In the genomic region with DNA sequence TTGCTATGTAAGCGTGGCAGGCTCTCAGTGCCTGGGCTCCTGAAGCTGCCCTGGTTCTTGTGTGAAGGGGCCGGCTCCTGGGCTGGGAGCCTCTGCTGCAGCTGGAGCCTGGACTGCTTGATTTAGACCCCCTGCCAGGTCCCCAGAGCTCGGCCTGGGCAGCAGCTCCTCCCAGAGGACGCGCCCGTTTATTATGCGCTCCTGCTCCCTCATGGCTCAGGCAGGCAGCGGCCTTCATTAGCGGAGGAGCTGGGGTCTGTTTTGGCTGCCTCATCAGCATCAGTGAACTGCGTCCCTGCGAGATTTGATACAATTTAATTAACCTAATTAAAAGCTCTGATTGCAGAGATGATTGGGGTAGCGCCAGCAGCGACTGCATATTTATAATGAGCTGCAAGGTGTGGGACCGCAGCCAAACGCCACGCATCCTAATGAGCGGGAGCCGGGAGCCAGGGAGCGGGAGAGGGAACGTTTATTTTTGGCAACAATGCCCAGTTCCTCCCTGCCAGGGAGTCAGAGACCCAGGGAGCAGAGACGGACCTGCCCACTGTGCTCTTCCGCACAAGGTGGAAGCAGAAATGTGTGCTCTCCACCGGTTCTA, we compare ENCODE assay signal across 8 cellular contexts. TPM values are rescaled to one million over a fixed set of nuclear protein-coding genes. Genes with fewer than 3 reads are reported as not detected.
DNase-seq lines count a peak whose midpoint lies in the region; ATAC-seq and TF ChIP-seq lines count a peak whose summit lies in the region.

No MANE protein-coding gene starts in this region.

- H2AFZ ChIP-seq in hepatocyte: no peak overlapping the region

- peak overlapping the region; percentile 71 for H3K4me3 Mint-ChIP-seq in activated naive CD4-positive, alpha-beta T cell treated with anti-CD3 and anti-CD28 coated beads, Interleukin-2, amount 50 U/mL, for 24 hours
- H3K4me3 Mint-ChIP-seq in T-helper 17 cell: no peak overlapping the region

- H3K4me3 ChIP-seq in hepatocyte: no peak overlapping the region
- no peak overlapping the region for H3K4me3 ChIP-seq in urinary bladder (ENCODE audit: low read depth, low read length)

- peaks cover 4% of the 10 kb centered on the region for H3K27me3 ChIP-seq in hepatocyte

- H3K9me2 ChIP-seq in hepatocyte (replicated peaks; ENCODE audit: insufficient read depth): no peaks in the 10 kb centered on the region

- no peaks in the 10 kb centered on the region for H3K9me3 Mint-ChIP-seq in activated naive CD4-positive, alpha-beta T cell treated with anti-CD3 and anti-CD28 coated beads, Interleukin-2, amount 50 U/mL, for 24 hours

- H3K36me3 Mint-ChIP-seq in activated naive CD4-positive, alpha-beta T cell treated with anti-CD3 and anti-CD28 coated beads, Interleukin-2, amount 50 U/mL, for 24 hours: peaks cover 8% of the 10 kb centered on the region
- H3K36me3 Mint-ChIP-seq in T-helper 17 cell (ENCODE audit: low read depth): peaks cover 6% of the 10 kb centered on the region

- H4K20me1 ChIP-seq in hepatocyte (ENCODE audit: insufficient read depth, poor library complexity, severe bottlenecking): no peaks in the 10 kb centered on the region

- DNase-seq in activated naive CD4-positive, alpha-beta T cell treated with Interleukin-2 at 50 U/mL for 16 hours: no peak
- DNase-seq in hepatocyte (ENCODE audit: low spot score) (peak; percentile 51), T-helper 17 cell (no peak)
- no peak for DNase-seq in stimulated activated CD8-positive, alpha-beta memory T cell treated with anti-CD3 and anti-CD28 coated beads, Interleukin-4, amount 100 ng/mL, for 48 hours

- peak overlapping the region; percentile 55 for H3K4me2 ChIP-seq in hepatocyte

- H3K36me3 ChIP-seq in hepatocyte (replicated peaks; ENCODE audit: insufficient read depth, low read depth): no peaks in the 10 kb centered on the region
- no peaks in the 10 kb centered on the region for H3K36me3 ChIP-seq in urinary bladder (ENCODE audit: insufficient read depth)

- WGBS in hepatocyte (ENCODE audit: low lambda C conversion rate, missing lambda C conversion rate): 37% methylated on average over 23 of the region's 23 CpGs
- WGBS in urinary bladder: 17% methylated on average over 23 of the region's 23 CpGs

- TF ChIP-seq CTCF in hepatocyte (IDR thresholded peaks at IDR 0.05; ENCODE audit: poor library complexity): no peak

- peaks cover 55% of the 10 kb centered on the region for H3K4me1 Mint-ChIP-seq in activated naive CD4-positive, alpha-beta T cell treated with anti-CD3 and anti-CD28 coated beads, Interleukin-2, amount 50 U/mL, for 24 hours
- H3K4me1 Mint-ChIP-seq in T-helper 17 cell: peaks cover 22% of the 10 kb centered on the region

- H3K79me2 ChIP-seq in hepatocyte: no peaks in the 10 kb centered on the region

- no peaks in the 10 kb centered on the region for H3K27me3 Mint-ChIP-seq in activated naive CD4-positive, alpha-beta T cell treated with anti-CD3 and anti-CD28 coated beads, Interleukin-2, amount 50 U/mL, for 24 hours
- peaks cover 3% of the 10 kb centered on the region for H3K27me3 Mint-ChIP-seq in T-helper 17 cell

- peak; percentile 51 for ATAC-seq in SK-N-SH treated with all-trans-retinoic acid at 6 μM for 48 hours
- ATAC-seq in T-helper 17 cell: no peak
- ATAC-seq in HG02938 (IDR thresholded peaks at IDR 0.05; ENCODE audit: unreplicated experiment): no peak

- H3K9me3 ChIP-seq in hepatocyte (ENCODE audit: low read depth) (no peaks in the 10 kb centered on the region), T-helper 17 cell (ENCODE audit: control insufficient read depth, low read length, poor library complexity, severe bottlenecking) (no peaks in the 10 kb centered on the region)

- H3K27ac Mint-ChIP-seq in activated naive CD4-positive, alpha-beta T cell treated with anti-CD3 and anti-CD28 coated beads, Interleukin-2, amount 50 U/mL, for 24 hours: peak overlapping the region; percentile 92
- no peak overlapping the region for H3K27ac Mint-ChIP-seq in T-helper 17 cell

- peaks cover 26% of the 10 kb centered on the region for H3K4me1 ChIP-seq in hepatocyte (ENCODE audit: insufficient read depth)
- H3K4me1 ChIP-seq in urinary bladder (ENCODE audit: insufficient read depth): no peaks in the 10 kb centered on the region

- H3K27ac ChIP-seq in hepatocyte (peak overlapping the region; percentile 69), urinary bladder (ENCODE audit: low read depth) (peak overlapping the region; percentile 69)

TF ChIP-seq in SK-N-SH treated with all-trans-retinoic acid at 6 μM for 48 hours, 23 proteins besides CTCF, POLR2A, EP300 and RAD21:
- TF ChIP-seq, protein P1, sequence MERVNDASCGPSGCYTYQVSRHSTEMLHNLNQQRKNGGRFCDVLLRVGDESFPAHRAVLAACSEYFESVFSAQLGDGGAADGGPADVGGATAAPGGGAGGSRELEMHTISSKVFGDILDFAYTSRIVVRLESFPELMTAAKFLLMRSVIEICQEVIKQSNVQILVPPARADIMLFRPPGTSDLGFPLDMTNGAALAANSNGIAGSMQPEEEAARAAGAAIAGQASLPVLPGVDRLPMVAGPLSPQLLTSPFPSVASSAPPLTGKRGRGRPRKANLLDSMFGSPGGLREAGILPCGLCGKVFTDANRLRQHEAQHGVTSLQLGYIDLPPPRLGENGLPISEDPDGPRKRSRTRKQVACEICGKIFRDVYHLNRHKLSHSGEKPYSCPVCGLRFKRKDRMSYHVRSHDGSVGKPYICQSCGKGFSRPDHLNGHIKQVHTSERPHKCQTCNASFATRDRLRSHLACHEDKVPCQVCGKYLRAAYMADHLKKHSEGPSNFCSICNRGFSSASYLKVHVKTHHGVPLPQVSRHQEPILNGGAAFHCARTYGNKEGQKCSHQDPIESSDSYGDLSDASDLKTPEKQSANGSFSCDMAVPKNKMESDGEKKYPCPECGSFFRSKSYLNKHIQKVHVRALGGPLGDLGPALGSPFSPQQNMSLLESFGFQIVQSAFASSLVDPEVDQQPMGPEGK (CRISPR knock-in tag; IDR thresholded peaks at IDR 0.05; ENCODE audit: borderline replicate concordance): no peak

RNA-seq across cellular contexts. Expression of gene UTP11, which starts 16.6 kb away (rescaled TPM):
- total RNA-seq in hepatocyte (29.9 and 39.2 TPM in 2 replicates), urinary bladder (45.4 TPM), T-helper 17 cell (10 to 100 TPM in 1 of 2 donors, 1 to 10 TPM in 1; 8.7 to 12.3 TPM)
- polyA plus RNA-seq in hepatocyte (31.1 and 36.2 TPM in 2 replicates), urinary bladder (43.5 TPM)

RNA-seq across cellular contexts. Expression of gene POU3F1, which starts 17.4 kb away (rescaled TPM):
- total RNA-seq in hepatocyte: 1.0 TPM in 1 of 2 replicates, not detected in the other
- 0.73 and 0.83 TPM in 2 replicates for polyA plus RNA-seq in hepatocyte
- total RNA-seq in urinary bladder: 0.32 TPM
- polyA plus RNA-seq in urinary bladder: 0.60 TPM
- total RNA-seq in T-helper 17 cell: under 1 TPM in 1 of 2 donors, not detected in 1; 0.17 TPM

RNA-seq across cellular contexts. Expression of gene FHL3, which starts 23.9 kb away (rescaled TPM):
- total RNA-seq in hepatocyte (8.4 and 27.2 TPM in 2 replicates), urinary bladder (9.4 TPM), T-helper 17 cell (1 to 10 TPM; 3.6 to 4.9 TPM)
- polyA plus RNA-seq in hepatocyte (27.2 and 28.6 TPM in 2 replicates), urinary bladder (89.6 TPM)

RNA-seq across cellular contexts. Expression of gene SF3A3, which starts 39.4 kb away (rescaled TPM):
- total RNA-seq in hepatocyte (48.8 and 51.3 TPM in 2 replicates), urinary bladder (78.5 TPM), T-helper 17 cell (10 to 100 TPM; 43.9 to 48.8 TPM)
- polyA plus RNA-seq in hepatocyte (40.9 and 52.8 TPM in 2 replicates), urinary bladder (37.5 TPM)
